Comparison of ENCODE assay signal across 1 cellular context in the genomic region with DNA sequence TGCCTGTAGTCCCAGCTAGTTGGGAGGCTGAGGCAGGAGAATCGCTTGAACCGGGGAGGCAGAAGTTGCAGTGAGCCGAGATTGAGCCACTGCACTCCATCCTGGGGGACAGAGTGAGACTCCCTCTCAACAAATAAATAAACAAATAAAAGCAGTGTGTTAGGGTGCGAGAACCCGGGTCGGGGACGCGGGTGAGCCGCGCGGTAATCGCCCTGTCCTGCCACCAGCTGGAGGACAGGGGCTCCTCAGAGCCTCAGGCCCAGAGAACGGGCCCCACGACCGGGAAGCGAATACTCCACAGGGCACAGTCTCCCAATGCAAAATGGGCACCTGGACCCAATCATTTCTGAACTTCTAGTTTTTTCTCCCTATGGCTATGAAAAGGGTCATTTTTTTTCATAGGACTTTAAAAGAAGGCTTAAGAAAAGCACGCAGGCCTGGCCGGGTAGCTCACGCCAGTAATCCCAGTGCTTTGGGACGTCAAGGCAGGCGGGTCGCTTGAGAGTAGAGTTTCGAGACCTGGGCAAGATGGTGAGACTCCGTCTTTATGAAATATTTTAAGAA.
TF ChIP-seq lines count a peak whose summit lies in the region.

No MANE protein-coding gene starts in this region.

TF ChIP-seq in HepG2, 621 proteins besides CTCF, POLR2A, EP300 and RAD21 (continued from another document):
- TF ChIP-seq GATA4 (IDR thresholded peaks at IDR 0.05; ENCODE audit: borderline replicate concordance, low read depth) (no peak), ZNF121 (CRISPR knock-in tag; IDR thresholded peaks at IDR 0.05) (no peak), THYN1 (CRISPR knock-in tag; IDR thresholded peaks at IDR 0.05; ENCODE audit: borderline replicate concordance, low read depth) (no peak), ZNF543 (CRISPR knock-in tag; IDR thresholded peaks at IDR 0.05) (peak; percentile 13; the same call in 1 of the 2 replicates), ZFY (CRISPR knock-in tag; IDR thresholded peaks at IDR 0.05) (no peak), ZNF101 (CRISPR knock-in tag; IDR thresholded peaks at IDR 0.05; ENCODE audit: borderline replicate concordance, low read depth) (no peak), CHD2 (IDR thresholded peaks at IDR 0.05; ENCODE audit: low read depth, low read length) (no peak), ZNF530 (CRISPR knock-in tag; IDR thresholded peaks at IDR 0.05; ENCODE audit: low read depth) (no peak), ZNF619 (CRISPR knock-in tag; IDR thresholded peaks at IDR 0.05) (no peak), MXD4 (CRISPR knock-in tag; IDR thresholded peaks at IDR 0.05) (no peak), CHCHD3 (CRISPR knock-in tag; IDR thresholded peaks at IDR 0.05) (no peak), ZNF703 (CRISPR knock-in tag; IDR thresholded peaks at IDR 0.05; ENCODE audit: borderline replicate concordance) (0 out of 2 replicates have a peak, but pooled peaks have one; percentile 13), FOXJ3 (CRISPR knock-in tag; IDR thresholded peaks at IDR 0.05; ENCODE audit: borderline replicate concordance) (no peak), CREM (IDR thresholded peaks at IDR 0.05) (no peak), CREM (CRISPR knock-in tag; IDR thresholded peaks at IDR 0.05) (no peak)
- TF ChIP-seq, protein P1, sequence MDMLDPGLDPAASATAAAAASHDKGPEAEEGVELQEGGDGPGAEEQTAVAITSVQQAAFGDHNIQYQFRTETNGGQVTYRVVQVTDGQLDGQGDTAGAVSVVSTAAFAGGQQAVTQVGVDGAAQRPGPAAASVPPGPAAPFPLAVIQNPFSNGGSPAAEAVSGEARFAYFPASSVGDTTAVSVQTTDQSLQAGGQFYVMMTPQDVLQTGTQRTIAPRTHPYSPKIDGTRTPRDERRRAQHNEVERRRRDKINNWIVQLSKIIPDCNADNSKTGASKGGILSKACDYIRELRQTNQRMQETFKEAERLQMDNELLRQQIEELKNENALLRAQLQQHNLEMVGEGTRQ (IDR thresholded peaks at IDR 0.05; ENCODE audit: low read depth, low read length): no peak
- TF ChIP-seq, protein P1 (CRISPR knock-in tag; IDR thresholded peaks at IDR 0.05; ENCODE audit: borderline replicate concordance): 0 out of 2 replicates have a peak, but pooled peaks have one; percentile 5
- TF ChIP-seq, protein P2, sequence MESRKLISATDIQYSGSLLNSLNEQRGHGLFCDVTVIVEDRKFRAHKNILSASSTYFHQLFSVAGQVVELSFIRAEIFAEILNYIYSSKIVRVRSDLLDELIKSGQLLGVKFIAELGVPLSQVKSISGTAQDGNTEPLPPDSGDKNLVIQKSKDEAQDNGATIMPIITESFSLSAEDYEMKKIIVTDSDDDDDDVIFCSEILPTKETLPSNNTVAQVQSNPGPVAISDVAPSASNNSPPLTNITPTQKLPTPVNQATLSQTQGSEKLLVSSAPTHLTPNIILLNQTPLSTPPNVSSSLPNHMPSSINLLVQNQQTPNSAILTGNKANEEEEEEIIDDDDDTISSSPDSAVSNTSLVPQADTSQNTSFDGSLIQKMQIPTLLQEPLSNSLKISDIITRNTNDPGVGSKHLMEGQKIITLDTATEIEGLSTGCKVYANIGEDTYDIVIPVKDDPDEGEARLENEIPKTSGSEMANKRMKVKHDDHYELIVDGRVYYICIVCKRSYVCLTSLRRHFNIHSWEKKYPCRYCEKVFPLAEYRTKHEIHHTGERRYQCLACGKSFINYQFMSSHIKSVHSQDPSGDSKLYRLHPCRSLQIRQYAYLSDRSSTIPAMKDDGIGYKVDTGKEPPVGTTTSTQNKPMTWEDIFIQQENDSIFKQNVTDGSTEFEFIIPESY (CRISPR knock-in tag; IDR thresholded peaks at IDR 0.05): peak; percentile 80
